Comparison of ENCODE assay signal across 8 cellular contexts in the genomic region with DNA sequence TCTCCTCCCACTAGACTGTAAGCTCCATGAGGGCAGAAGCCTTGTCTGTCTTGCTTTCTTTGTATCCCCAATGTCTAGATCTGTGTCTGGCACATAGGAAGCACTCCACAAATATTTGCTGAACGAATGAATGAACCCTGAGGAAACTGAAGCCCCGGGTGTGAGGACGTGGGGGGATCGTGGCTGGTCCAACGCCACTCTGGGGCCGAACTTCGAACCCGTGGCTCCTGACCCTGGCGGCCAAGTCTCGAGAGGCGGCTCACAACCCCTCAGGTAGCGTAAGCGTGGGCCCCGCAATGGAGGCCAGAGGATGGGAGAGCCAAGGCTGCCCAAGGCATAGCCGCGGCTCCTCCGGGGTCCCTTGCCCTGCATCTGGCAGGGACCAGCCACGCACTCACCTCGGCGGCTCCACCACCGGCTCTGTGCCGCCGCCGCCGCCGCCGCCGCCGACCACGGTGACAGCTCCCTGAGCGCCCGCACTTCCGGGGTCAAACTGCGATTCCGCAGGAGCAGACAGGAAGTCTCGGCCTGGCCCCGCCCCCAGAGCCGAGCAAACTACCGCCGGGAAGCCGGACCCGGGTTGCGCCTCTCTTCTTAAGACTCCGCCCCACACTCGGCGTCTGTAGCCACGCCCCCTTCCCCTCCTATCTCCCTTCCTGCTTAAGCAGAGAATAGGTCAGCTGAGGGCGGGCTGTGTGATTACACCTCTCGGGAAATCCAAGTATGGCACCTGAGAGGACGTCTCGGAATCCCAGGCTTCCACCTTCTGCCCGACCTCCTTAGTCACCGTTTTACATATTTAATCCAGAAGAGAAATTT. TPM values are rescaled to one million over a fixed set of nuclear protein-coding genes. Genes with fewer than 3 reads are reported as not detected.
DNase-seq lines count a peak whose midpoint lies in the region; ATAC-seq and TF ChIP-seq lines count a peak whose summit lies in the region.

A gene with protein sequence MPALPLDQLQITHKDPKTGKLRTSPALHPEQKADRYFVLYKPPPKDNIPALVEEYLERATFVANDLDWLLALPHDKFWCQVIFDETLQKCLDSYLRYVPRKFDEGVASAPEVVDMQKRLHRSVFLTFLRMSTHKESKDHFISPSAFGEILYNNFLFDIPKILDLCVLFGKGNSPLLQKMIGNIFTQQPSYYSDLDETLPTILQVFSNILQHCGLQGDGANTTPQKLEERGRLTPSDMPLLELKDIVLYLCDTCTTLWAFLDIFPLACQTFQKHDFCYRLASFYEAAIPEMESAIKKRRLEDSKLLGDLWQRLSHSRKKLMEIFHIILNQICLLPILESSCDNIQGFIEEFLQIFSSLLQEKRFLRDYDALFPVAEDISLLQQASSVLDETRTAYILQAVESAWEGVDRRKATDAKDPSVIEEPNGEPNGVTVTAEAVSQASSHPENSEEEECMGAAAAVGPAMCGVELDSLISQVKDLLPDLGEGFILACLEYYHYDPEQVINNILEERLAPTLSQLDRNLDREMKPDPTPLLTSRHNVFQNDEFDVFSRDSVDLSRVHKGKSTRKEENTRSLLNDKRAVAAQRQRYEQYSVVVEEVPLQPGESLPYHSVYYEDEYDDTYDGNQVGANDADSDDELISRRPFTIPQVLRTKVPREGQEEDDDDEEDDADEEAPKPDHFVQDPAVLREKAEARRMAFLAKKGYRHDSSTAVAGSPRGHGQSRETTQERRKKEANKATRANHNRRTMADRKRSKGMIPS (minus strand): TSS at position 495 of the 819 bp plus-strand sequence. CDS start 5,949 bp downstream, outside the sequence.

- peak within 1 kb of the TSS; percentile 78 for H3K4me2 ChIP-seq in KMS-11

- no peaks in the 10 kb centered on the region for H3K36me3 ChIP-seq in KMS-11 (ENCODE audit: insufficient read depth)
- peaks cover 0 to 13% (median 0%) of the 10 kb centered on the region in 3 donors for H3K36me3 ChIP-seq in Peyer's patch
- peaks cover 13% of the 10 kb centered on the region for H3K36me3 ChIP-seq in muscle layer of colon (ENCODE audit: insufficient read depth, low read length)

- H3K27ac ChIP-seq in KMS-11 (peak within 1 kb of the TSS; percentile 41; the same call in 1 of the 2 replicates), Peyer's patch (peak within 1 kb of the TSS; percentile 79 to 83 (median 82)), muscle layer of colon (ENCODE audit: low read depth, low read length) (peak within 1 kb of the TSS; percentile 77)

- peaks cover 0 to 2% of the 10 kb centered on the region in 2 donors for H3K9me3 Mint-ChIP-seq in activated T-cell treated with anti-CD3 and anti-CD28 coated beads, Interleukin-2, amount 50 U/mL, for 72 hours

- no peaks in the 10 kb centered on the region for H3K27me3 Mint-ChIP-seq in activated T-cell treated with anti-CD3 and anti-CD28 coated beads, Interleukin-2, amount 50 U/mL, for 72 hours (ENCODE audit: low read depth)

- H3K27ac Mint-ChIP-seq in activated T-cell treated with anti-CD3 and anti-CD28 coated beads, Interleukin-2, amount 50 U/mL, for 72 hours, result peak within 1 kb of the TSS; percentile 96

- no peaks in the 10 kb centered on the region for H3K9me3 ChIP-seq in Peyer's patch
- H3K9me3 ChIP-seq in muscle layer of colon (ENCODE audit: low read length), result no peaks in the 10 kb centered on the region

- H2AFZ ChIP-seq in KMS-11 (ENCODE audit: low read depth), result peak within 1 kb of the TSS; percentile 94

- H3K36me3 Mint-ChIP-seq in activated T-cell treated with anti-CD3 and anti-CD28 coated beads, Interleukin-2, amount 50 U/mL, for 72 hours (ENCODE audit: insufficient read depth in 2 of 2), result peaks cover 0 to 4% of the 10 kb centered on the region in 2 donors

- peaks cover 7% of the 10 kb centered on the region for H3K4me1 ChIP-seq in KMS-11 (ENCODE audit: low read depth, poor library complexity, severe bottlenecking)
- peaks cover 0 to 15% (median 7%) of the 10 kb centered on the region in 4 donors for H3K4me1 ChIP-seq in Peyer's patch
- H3K4me1 ChIP-seq in muscle layer of colon (ENCODE audit: insufficient read depth, low read length), result peaks cover 16% of the 10 kb centered on the region

- H3K4me3 ChIP-seq in KMS-11 (IDR thresholded peaks at IDR 0.05; ENCODE audit: insufficient read depth, low read depth, low read length), result peak within 1 kb of the TSS; percentile 54
- peak within 1 kb of the TSS; percentile 84 to 97 (median 95) for H3K4me3 ChIP-seq in Peyer's patch
- peak within 1 kb of the TSS; percentile 93 to 98 for H3K4me3 ChIP-seq in muscle layer of colon (ENCODE audit: low read depth in 1 of 2, low read length in 2 of 2)

- peak within 1 kb of the TSS; percentile 68 for H3K9ac ChIP-seq in KMS-11
- peak within 1 kb of the TSS; percentile 90 for H3K9ac ChIP-seq in muscle layer of colon (ENCODE audit: low read length)

- H4K20me1 ChIP-seq in KMS-11 (ENCODE audit: insufficient read depth), result no peaks in the 10 kb centered on the region

- peak; percentile 72 to 88 for TF ChIP-seq POLR2A in Peyer's patch (IDR thresholded peaks at IDR 0.05)

- peak; percentile 96 for ATAC-seq in GM21737 (IDR thresholded peaks at IDR 0.05; ENCODE audit: unreplicated experiment)
- ATAC-seq in activated T-cell treated with anti-CD3 and anti-CD28 coated beads, Interleukin-2, amount 50 U/mL, for 72 hours (replicated peaks in 1 of 2), result peak; percentile 97 to 98
- ATAC-seq in esophagus mucosa, result peak; percentile 96

- H3K79me2 ChIP-seq in KMS-11 (ENCODE audit: insufficient read depth, low read depth), result peaks cover 19% of the 10 kb centered on the region; the same call in 1 of the 2 replicates

- DNase-seq in DMS53 treated with DMSO at 0.1 percent for 48 hours (lab: John Stamatoyannopoulos, UW; ENCODE audit: unreplicated experiment) (peak; percentile 72), Peyer's patch (peak; percentile 100)
- DNase-seq in activated T-cell treated with anti-CD3 and anti-CD28 coated beads, Interleukin-2, amount 50 U/mL, for 72 hours, result peak; percentile 99 to 100
- peak; percentile 99 for DNase-seq in stimulated activated CD8-positive, alpha-beta memory T cell treated with anti-CD3 and anti-CD28 coated beads, Interleukin-7, amount 100 ng/mL, for 24 hours (ENCODE audit: low read depth)

- H3K27me3 ChIP-seq in KMS-11 (ENCODE audit: insufficient read depth, low read depth), result no peaks in the 10 kb centered on the region
- H3K27me3 ChIP-seq in Peyer's patch, result no peaks in the 10 kb centered on the region
- no peaks in the 10 kb centered on the region for H3K27me3 ChIP-seq in muscle layer of colon (ENCODE audit: control insufficient read depth in 1 of 2, insufficient read depth in 2 of 2, low read length in 2 of 2)

- H3K4me1 Mint-ChIP-seq in activated T-cell treated with anti-CD3 and anti-CD28 coated beads, Interleukin-2, amount 50 U/mL, for 72 hours (ENCODE audit: low read depth), result peaks cover 46% of the 10 kb centered on the region

- TF ChIP-seq CTCF in KMS-11 (conservative IDR thresholded peaks at IDR 0.05; ENCODE audit: low read depth, low read length) (no peak), Peyer's patch (IDR thresholded peaks at IDR 0.05) (peak in 3 of 6 experiments; percentile 41 to 54 (median 49))

- H3K4me3 Mint-ChIP-seq in activated T-cell treated with anti-CD3 and anti-CD28 coated beads, Interleukin-2, amount 50 U/mL, for 72 hours, result peak within 1 kb of the TSS; percentile 88 to 96

RNA-seq across cellular contexts. Expression of the gene that starts here (rescaled TPM):
- 10 to 100 TPM; 47.5 to 91.6 (median 78.4) TPM for total RNA-seq in Peyer's patch
- total RNA-seq in activated T-cell treated with anti-CD3 and anti-CD28 coated beads, Interleukin-2, amount 50 U/mL, for 72 hours, result 10 to 100 TPM; 77.7 to 81.7 TPM
- 58.6 TPM for total RNA-seq in esophagus mucosa

Comparison
In these comparisons a context has a peak if more than half of its experiments do, and no peak if none do; other contexts are left out.
1. Peak in every context shown above with its lines: DNase-seq, ATAC-seq, H3K4me3 ChIP-seq and H3K27ac ChIP-seq.